ENCODE assay signal across 15 cellular contexts in the genomic region with DNA sequence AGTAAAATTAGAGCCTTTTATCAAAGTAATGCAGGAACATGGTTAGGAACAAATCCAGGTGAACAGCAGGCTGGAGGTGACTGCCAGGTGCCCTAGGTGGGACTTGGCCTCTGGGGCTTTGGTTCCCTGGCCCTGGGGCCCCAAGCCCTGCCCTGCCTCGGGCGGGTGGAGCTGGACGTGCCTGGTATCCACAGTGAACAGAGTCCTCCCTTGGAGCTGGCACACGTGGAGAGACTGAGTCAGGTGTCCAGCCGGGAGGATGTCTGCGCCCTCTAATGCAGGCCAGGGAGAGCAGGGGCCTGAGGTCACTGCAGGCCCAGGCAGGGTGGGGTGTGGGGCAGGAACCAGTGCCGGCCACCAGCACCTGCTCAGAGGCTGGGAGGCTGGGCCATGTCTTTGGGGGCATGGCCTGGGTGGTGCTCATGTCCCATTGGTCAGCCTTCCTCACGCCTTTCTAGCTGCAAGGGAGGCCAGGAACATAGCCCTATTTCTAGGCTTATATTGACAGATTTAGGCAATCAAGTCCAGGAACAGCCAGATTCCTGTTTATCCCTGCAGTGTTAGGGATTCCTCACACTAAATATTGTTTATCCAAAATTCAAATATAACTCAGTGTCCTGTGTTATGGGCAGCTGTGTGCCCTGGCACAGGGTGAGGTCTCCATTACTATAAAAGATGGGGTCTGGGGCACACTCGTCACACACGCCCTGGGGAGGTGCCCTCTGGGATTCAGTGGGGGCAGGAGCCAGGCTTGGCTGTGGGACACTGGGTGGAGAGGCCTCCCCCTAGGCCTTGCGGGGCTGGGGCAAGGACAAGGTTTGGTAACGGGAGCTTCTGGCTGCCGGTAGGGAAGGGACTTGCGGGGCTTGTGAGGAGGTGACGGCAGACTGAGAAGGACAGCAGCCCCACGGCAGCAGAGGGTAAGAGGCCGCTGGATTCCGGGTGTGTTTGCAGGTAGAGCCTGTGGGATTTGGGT.
"Had no signal": no experiment of that assay in that cellular context is flagged by ENCODE, and none has a peak within 500 bp of the region (broad histone marks: within the 10 kb centered on the region; RNA-seq: fewer than 3 reads in every experiment).

No MANE protein-coding gene starts in this region.

- H3K36me3 Mint-ChIP-seq: activated naive CD8-positive, alpha-beta T cell had no signal

- H3K9me3 Mint-ChIP-seq: nephron progenitor cell had no signal

- DNase-seq: activated CD8-positive, alpha-beta memory T cell treated with anti-CD3 and anti-CD28 coated beads, Interleukin-2, amount 50 U/mL, for 4 hours; activated T-cell treated with anti-CD3 and anti-CD28 coated beads, Interleukin-2, amount 50 U/mL, for 48 hours; amniotic stem cell; central memory CD4-positive, alpha-beta T cell; effector CD4-positive, alpha-beta T cell; esophagus squamous epithelium; nephron progenitor cell; stimulated activated CD4-positive, alpha-beta T cell treated with anti-CD3 and anti-CD28 coated beads, Interleukin-12 subunit alpha, Interleukin-12 subunit beta, amount 100 ng/mL, for 4 hours; stimulated activated CD4-positive, alpha-beta T cell treated with anti-CD3 and anti-CD28 coated beads, Interleukin-2, amount 100 ng/mL, for 24 hours; T-helper 9 cell had no signal

- H3K9me3 ChIP-seq: esophagus squamous epithelium, pancreas, thoracic aorta had no signal

- H3K4me3 Mint-ChIP-seq: nephron progenitor cell had no signal

- ATAC-seq: activated CD4-positive, CD25-positive, alpha-beta regulatory T cell treated with anti-CD3 and anti-CD28 coated beads, Interleukin-2, amount 50 U/mL, for 24 hours; pancreas had no signal

- H3K36me3 ChIP-seq: esophagus squamous epithelium, pancreas, thoracic aorta had no signal

- H3K27ac Mint-ChIP-seq: activated naive CD8-positive, alpha-beta T cell; nephron progenitor cell had no signal

- H3K4me3 ChIP-seq: coronary artery, esophagus squamous epithelium, pancreas, thoracic aorta had no signal

- H3K27me3 ChIP-seq: pancreas had no signal

- H3K27ac ChIP-seq: coronary artery, esophagus squamous epithelium, pancreas, thoracic aorta had no signal
